Comparison of ENCODE assay signal across 13 cellular contexts in the genomic region with DNA sequence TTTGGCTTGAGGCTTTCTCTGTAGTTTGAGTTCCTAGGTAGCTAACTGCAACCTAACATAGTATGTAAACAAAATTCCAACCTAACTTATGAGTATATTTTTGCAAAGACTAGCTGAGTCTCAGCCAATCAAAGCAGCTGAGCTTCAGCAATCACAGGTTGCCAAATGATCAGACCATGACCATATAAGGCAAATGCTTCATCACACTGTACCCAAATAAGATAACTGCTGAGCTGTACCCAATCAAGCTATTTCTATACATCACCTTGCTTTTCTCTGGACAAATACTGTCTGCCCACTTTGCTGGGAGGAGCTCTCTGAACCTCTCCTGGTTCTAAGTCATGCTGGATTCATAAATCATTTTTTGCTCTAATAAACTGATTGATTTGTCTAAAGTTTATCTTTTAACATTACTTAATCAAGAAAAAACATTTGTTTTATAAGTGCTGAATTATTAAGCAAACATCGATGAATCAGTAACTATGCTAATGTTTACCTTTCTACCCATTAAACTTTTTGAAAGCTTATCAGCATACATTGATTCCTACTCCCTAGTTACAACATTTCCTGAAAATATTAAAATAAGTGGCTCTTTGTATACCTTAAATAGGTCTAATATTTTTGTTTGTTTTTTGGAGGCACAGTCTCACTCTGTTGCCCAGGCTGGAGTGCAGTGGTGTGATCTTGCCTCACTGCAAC.
A peak's percentile ranks its signal among the peaks of the same experiment; 100 is the strongest.
DNase-seq lines count a peak whose midpoint lies in the region; TF ChIP-seq lines count a peak whose summit lies in the region.
"Had no signal": no experiment of that assay in that cellular context is flagged by ENCODE, and none has a peak within 500 bp of the region (broad histone marks: within the 10 kb centered on the region; RNA-seq: fewer than 3 reads in every experiment).

No MANE protein-coding gene starts in this region.

- H3F3A ChIP-seq in GM23248 (ENCODE audit: insufficient read depth) = no peaks in the 10 kb centered on the region

- no peak overlapping the region for H3K4me3 Mint-ChIP-seq in activated naive CD4-positive, alpha-beta T cell treated with anti-CD3 and anti-CD28 coated beads for 36 hours
- H3K4me3 Mint-ChIP-seq: activated CD8-positive, alpha-beta T cell treated with anti-CD3 and anti-CD28 coated beads, Interleukin-2, amount 10 ng/mL, durations not matched to agents 7 days and 5 days; effector memory CD8-positive, alpha-beta T cell had no signal

- peak overlapping the region; percentile 4; the same call in 1 of the 2 replicates for H3K27ac ChIP-seq in ACC112 (ENCODE audit: low read depth, low read length)
- H3K27ac ChIP-seq in GM23248 = no peak overlapping the region
- no peak overlapping the region for H3K27ac ChIP-seq in dorsolateral prefrontal cortex
- H3K27ac ChIP-seq: tibial artery had no signal

- H3K4me1 ChIP-seq in ACC112 (ENCODE audit: control insufficient read depth, insufficient read depth, low read length, unreplicated experiment) = no peaks in the 10 kb centered on the region
- peaks cover 5% of the 10 kb centered on the region; the same call in 1 of the 2 replicates for H3K4me1 ChIP-seq in GM23248 (ENCODE audit: insufficient read depth)

- H3K9me3 ChIP-seq in GM23248 (ENCODE audit: low read depth) = no peaks in the 10 kb centered on the region
- H3K9me3 ChIP-seq: tibial artery had no signal

- WGBS in GM23248 (ENCODE audit: low coverage in 1 of 2, low lambda C conversion rate in 2 of 2, missing lambda C conversion rate in 2 of 2), 2 experiments = 97 to 100% methylated on average over 1 of the region's 1 CpG

- CTCF ChIA-PET in activated naive CD4-positive, alpha-beta T cell treated with anti-CD3 and anti-CD28 coated beads for 36 hours (lab: Charles Lee) = interaction anchor here (1.2 kb wide), 1 partner anchor 32 kb away, joined by 3 read pairs; no protein-coding TSS in a partner anchor

- no peaks in the 10 kb centered on the region for H3K9me2 ChIP-seq in GM23248 (ENCODE audit: insufficient read depth)

- no peak overlapping the region for H2AFZ ChIP-seq in ACC112 (ENCODE audit: low read length, unreplicated experiment)
- no peak overlapping the region for H2AFZ ChIP-seq in GM23248

- in situ Hi-C loops in GM23248 (cut with MboI) = no loop called here

- no peak overlapping the region for H3K4me2 ChIP-seq in GM23248 (ENCODE audit: unreplicated experiment)

- H3K4me1 Mint-ChIP-seq in activated naive CD4-positive, alpha-beta T cell treated with anti-CD3 and anti-CD28 coated beads for 36 hours (ENCODE audit: low read depth) = peaks cover 11% of the 10 kb centered on the region

- H3K79me2 ChIP-seq in ACC112 (ENCODE audit: control insufficient read depth, insufficient read depth, low read length, unreplicated experiment) (no peaks in the 10 kb centered on the region), GM23248 (ENCODE audit: insufficient read depth) (no peaks in the 10 kb centered on the region)

- no peak overlapping the region for H3K27ac Mint-ChIP-seq in activated naive CD4-positive, alpha-beta T cell treated with anti-CD3 and anti-CD28 coated beads for 36 hours
- H3K27ac Mint-ChIP-seq: activated CD8-positive, alpha-beta T cell treated with anti-CD3 and anti-CD28 coated beads, Interleukin-2, amount 10 ng/mL, durations not matched to agents 7 days and 5 days; effector memory CD8-positive, alpha-beta T cell had no signal

- TF ChIP-seq CTCF in dorsolateral prefrontal cortex (IDR thresholded peaks at IDR 0.05 in 54 of 56, conservative IDR thresholded peaks at IDR 0.05 in 2 of 56; ENCODE audit: low read depth in 1 of 56, partially characterized antibody in 56 of 56) = no peak

- intact Hi-C loops in dorsolateral prefrontal cortex (cut with DNase I) = no loop called here
- intact Hi-C loops in activated naive CD4-positive, alpha-beta T cell treated with anti-CD3 and anti-CD28 coated beads for 36 hours (cut with micrococcal nuclease) = no loop called here

- no peak overlapping the region for H3K9ac ChIP-seq in GM23248

- H4K20me1 ChIP-seq in GM23248 (ENCODE audit: insufficient read depth) = no peaks in the 10 kb centered on the region

- H3K4me3 ChIP-seq in ACC112 (ENCODE audit: low read depth, low read length) = no peak overlapping the region
- no peak overlapping the region for H3K4me3 ChIP-seq in GM23248
- no peak overlapping the region for H3K4me3 ChIP-seq in dorsolateral prefrontal cortex
- H3K4me3 ChIP-seq: tibial artery had no signal

- no peaks in the 10 kb centered on the region for H3K9me3 Mint-ChIP-seq in activated naive CD4-positive, alpha-beta T cell treated with anti-CD3 and anti-CD28 coated beads for 36 hours
- H3K9me3 Mint-ChIP-seq: effector memory CD8-positive, alpha-beta T cell had no signal

- H3K27me3 Mint-ChIP-seq in activated naive CD4-positive, alpha-beta T cell treated with anti-CD3 and anti-CD28 coated beads for 36 hours (ENCODE audit: low read depth) = no peaks in the 10 kb centered on the region

- H3K27me3 ChIP-seq in ACC112 (ENCODE audit: insufficient read depth, low read length) (no peaks in the 10 kb centered on the region), GM23248 (replicated peaks; ENCODE audit: insufficient read depth) (no peaks in the 10 kb centered on the region), dorsolateral prefrontal cortex (no peaks in the 10 kb centered on the region)
- H3K27me3 ChIP-seq: tibial artery had no signal

- H3K36me3 Mint-ChIP-seq in activated naive CD4-positive, alpha-beta T cell treated with anti-CD3 and anti-CD28 coated beads for 36 hours (ENCODE audit: low read depth) = no peaks in the 10 kb centered on the region

- peaks cover 8% of the 10 kb centered on the region for H3K36me3 ChIP-seq in ACC112 (ENCODE audit: insufficient read depth, low read length)
- no peaks in the 10 kb centered on the region for H3K36me3 ChIP-seq in GM23248 (ENCODE audit: low read depth)

- DNase-seq in GM23248 = peak; percentile 33
- DNase-seq in NCI-H226 = peak; percentile 67
- DNase-seq in fibroblast of gingiva (ENCODE audit: low read depth) = peak; percentile 73
- DNase-seq in dorsolateral prefrontal cortex = no peak
- no peak for DNase-seq in cerebellum (ENCODE audit: low spot score)
- no peak for DNase-seq in activated naive CD4-positive, alpha-beta T cell treated with anti-CD3 and anti-CD28 coated beads for 36 hours
- no peak for DNase-seq in activated CD4-positive, alpha-beta T cell treated with anti-CD3 and anti-CD28 coated beads for 48 hours
- DNase-seq: activated CD8-positive, alpha-beta T cell treated with anti-CD3 and anti-CD28 coated beads, Interleukin-2, amount 10 ng/mL, durations not matched to agents 7 days and 5 days; effector memory CD8-positive, alpha-beta T cell; NCI-H187; right cardiac atrium; tibial artery had no signal

Comparison
In these comparisons a context has a peak if more than half of its experiments do, and no peak if none do; other contexts are left out.
1. DNase-seq: peak in GM23248 (single experiment), NCI-H226 (single experiment) and fibroblast of gingiva (single experiment); none in dorsolateral prefrontal cortex (0 of 10), cerebellum (single experiment), activated naive CD4-positive, alpha-beta T cell treated with anti-CD3 and anti-CD28 coated beads for 36 hours (single experiment) and activated CD4-positive, alpha-beta T cell treated with anti-CD3 and anti-CD28 coated beads for 48 hours (single experiment).